Comparison of ENCODE assay signal across 15 cellular contexts in the genomic region with DNA sequence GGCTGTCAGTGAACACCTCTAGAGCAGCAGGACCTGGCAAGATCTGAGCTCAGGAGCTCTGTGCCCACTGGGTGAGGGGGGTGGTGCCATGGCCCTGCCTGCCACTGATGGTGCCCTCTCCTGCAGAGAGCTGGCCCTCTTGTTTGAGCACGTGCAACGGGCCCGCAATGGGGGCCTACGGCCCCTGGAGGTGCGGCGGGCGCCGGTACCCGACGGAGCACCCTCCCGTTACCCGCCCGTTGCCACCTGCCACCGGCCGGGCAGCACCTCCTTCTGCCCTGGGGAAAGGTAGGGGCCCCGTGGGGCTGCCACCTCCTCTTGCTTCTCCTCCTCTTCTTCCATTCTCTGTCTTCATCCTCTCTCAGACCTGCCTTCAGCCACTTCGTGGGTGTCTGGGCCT.
"Had no signal": no experiment of that assay in that cellular context is flagged by ENCODE, and none has a peak within 500 bp of the region (broad histone marks: within the 10 kb centered on the region; RNA-seq: fewer than 3 reads in every experiment).

No MANE protein-coding gene starts in this region.

- ATAC-seq: activated CD8-positive, alpha-beta T cell treated with anti-CD3 and anti-CD28 coated beads for 36 hours; gastrocnemius medialis; psoas muscle had no signal

- H3K36me3 ChIP-seq: gastrocnemius medialis, left lung, WERI-Rb-1 had no signal

- H3K27me3 Mint-ChIP-seq: activated CD8-positive, alpha-beta T cell treated with anti-CD3 and anti-CD28 coated beads for 36 hours; memory B cell had no signal

- H3K4me3 Mint-ChIP-seq: activated CD8-positive, alpha-beta T cell treated with anti-CD3 and anti-CD28 coated beads for 36 hours; activated T-helper 1 cell treated with anti-CD3 and anti-CD28 coated beads, Interleukin-12 subunit alpha, Interleukin-12 subunit beta, Interleukin-2, Interleukin-4 antibody, amounts not matched to agents 30 ng/mL and 10 ng/mL and 1 ng/mL, durations not matched to agents 14 hours and 24 hours and 36 hours; memory B cell had no signal

- H3K9me3 Mint-ChIP-seq: activated CD8-positive, alpha-beta T cell treated with anti-CD3 and anti-CD28 coated beads for 36 hours; activated T-helper 1 cell treated with anti-CD3 and anti-CD28 coated beads, Interleukin-12 subunit alpha, Interleukin-12 subunit beta, Interleukin-2, Interleukin-4 antibody, amounts not matched to agents 30 ng/mL and 10 ng/mL and 1 ng/mL, durations not matched to agents 14 hours and 24 hours and 36 hours; memory B cell had no signal

- H3K36me3 Mint-ChIP-seq: memory B cell had no signal

- H3K27ac ChIP-seq: gastrocnemius medialis, left lung, psoas muscle, WERI-Rb-1 had no signal

- H3K27me3 ChIP-seq: gastrocnemius medialis had no signal

- H3K4me3 ChIP-seq: gastrocnemius medialis, left lung, psoas muscle had no signal

- DNase-seq: activated CD4-positive, alpha-beta T cell treated with anti-CD3 and anti-CD28 coated beads for 4 hours; activated CD8-positive, alpha-beta memory T cell treated with anti-CD3 and anti-CD28 coated beads, Interleukin-2, amount 50 U/mL, for 48 hours; activated CD8-positive, alpha-beta T cell treated with anti-CD3 and anti-CD28 coated beads for 36 hours; activated naive CD4-positive, alpha-beta T cell treated with Interleukin-2 at 50 U/mL for 16 hours; amygdala; effector CD4-positive, alpha-beta T cell; gastrocnemius medialis; psoas muscle; stimulated activated CD4-positive, alpha-beta T cell treated with anti-CD3 and anti-CD28 coated beads, Interleukin-12 subunit alpha, Interleukin-12 subunit beta, amount 100 ng/mL, for 4 hours; stimulated activated naive CD4-positive, alpha-beta T cell; T1000; WERI-Rb-1 had no signal

- H3K27ac Mint-ChIP-seq: activated CD8-positive, alpha-beta T cell treated with anti-CD3 and anti-CD28 coated beads for 36 hours; activated T-helper 1 cell treated with anti-CD3 and anti-CD28 coated beads, Interleukin-12 subunit alpha, Interleukin-12 subunit beta, Interleukin-2, Interleukin-4 antibody, amounts not matched to agents 30 ng/mL and 10 ng/mL and 1 ng/mL, durations not matched to agents 14 hours and 24 hours and 36 hours; memory B cell had no signal

- H3K9me3 ChIP-seq: gastrocnemius medialis, left lung, psoas muscle had no signal
